Comparison of ENCODE assay signal across 28 cellular contexts in genomic region chr5:177524941-177525655, GRCh38. TPM values are rescaled to one million over a fixed set of nuclear protein-coding genes. Genes with fewer than 3 reads are reported as not detected.
DNase-seq lines count a peak whose midpoint lies in the region; ATAC-seq, FAIRE-seq and TF ChIP-seq lines count a peak whose summit lies in the region.
"Had no signal": no experiment of that assay in that cellular context is flagged by ENCODE, and none has a peak within 500 bp of the region (broad histone marks: within the 10 kb centered on the region; RNA-seq: fewer than 3 reads in every experiment).

No MANE protein-coding gene starts in this region.

- H3K4me3 ChIP-seq in A549 (no peak overlapping the region), LNCaP clone FGC (ENCODE audit: low read depth, low read length) (no peak overlapping the region)
- H3K4me3 ChIP-seq: adrenal gland; BLaER1 treated with 17β-estradiol and CSF1 and Interleukin-3, amounts not matched to agents 10 nM and 100 nM; MG63; SK-N-MC; upper lobe of left lung had no signal

- CTCF ChIA-PET in A549 (lab: Yijun Ruan, JAX), result interaction anchor here (0.9 to 2.2 kb wide), 4 partner anchors 9 to 25 kb away, joined by 3 to 10 read pairs (median 10); no protein-coding TSS in a partner anchor

- H3K4me1 ChIP-seq in A549 (no peaks in the 10 kb centered on the region), foreskin keratinocyte (no peaks in the 10 kb centered on the region)
- H3K4me1 ChIP-seq: adrenal gland, Caco-2 had no signal

- no peaks in the 10 kb centered on the region for H3K9me3 ChIP-seq in A549
- H3K9me3 ChIP-seq: adrenal gland; BLaER1 treated with 17β-estradiol and CSF1 and Interleukin-3, amounts not matched to agents 10 nM and 100 nM; Caco-2; MG63; upper lobe of left lung had no signal

- H3K27me3 Mint-ChIP-seq in neural crest cell (ENCODE audit: low read depth) (no peaks in the 10 kb centered on the region), osteocyte (ENCODE audit: unreplicated experiment) (no peaks in the 10 kb centered on the region)
- no peaks in the 10 kb centered on the region for H3K27me3 Mint-ChIP-seq in activated naive CD8-positive, alpha-beta T cell treated with anti-CD3 and anti-CD28 coated beads for 36 hours
- H3K27me3 Mint-ChIP-seq: activated CD8-positive, alpha-beta T cell treated with anti-CD3 and anti-CD28 coated beads for 36 hours; brain; naive B cell; stimulated activated memory B cell treated with anti-CD40 and anti-IgM and Interleukin-4, amounts not matched to agents 10 μg/mL and 1 μg/mL and 100 μg/mL, for 72 hours had no signal

- no peaks in the 10 kb centered on the region for H3K27me3 ChIP-seq in foreskin keratinocyte
- H3K27me3 ChIP-seq: adrenal gland; BLaER1 treated with 17β-estradiol and CSF1 and Interleukin-3, amounts not matched to agents 10 nM and 100 nM; MG63; upper lobe of left lung had no signal

- POLR2A ChIA-PET in A549 (lab: Yijun Ruan, JAX), result no interaction called here

- ATAC-seq in A549 (no peak), foreskin keratinocyte (peak; percentile 49)
- ATAC-seq: activated CD8-positive, alpha-beta T cell treated with anti-CD3 and anti-CD28 coated beads for 36 hours; stimulated activated memory B cell treated with anti-CD40 and anti-IgM and Interleukin-4, amounts not matched to agents 10 μg/mL and 1 μg/mL and 100 μg/mL, for 72 hours had no signal

- no peaks in the 10 kb centered on the region for H3K4me1 Mint-ChIP-seq in neural crest cell
- H3K4me1 Mint-ChIP-seq in activated naive CD8-positive, alpha-beta T cell treated with anti-CD3 and anti-CD28 coated beads for 36 hours, result peaks cover 13% of the 10 kb centered on the region
- H3K4me1 Mint-ChIP-seq in osteocyte (ENCODE audit: unreplicated experiment), result peaks cover 4% of the 10 kb centered on the region
- H3K4me1 Mint-ChIP-seq: H9 had no signal

- FAIRE-seq in A549 (lab: Jason Lieb, UNC) (no peak), urothelium cell line (lab: Jason Lieb, UNC) (no peak)
- FAIRE-seq: RCC 7860 had no signal

- peaks cover 9% of the 10 kb centered on the region for H3K36me3 Mint-ChIP-seq in neural crest cell (ENCODE audit: low read depth)
- no peaks in the 10 kb centered on the region for H3K36me3 Mint-ChIP-seq in activated naive CD8-positive, alpha-beta T cell treated with anti-CD3 and anti-CD28 coated beads for 36 hours
- H3K36me3 Mint-ChIP-seq in osteocyte (ENCODE audit: unreplicated experiment), result peaks cover 29% of the 10 kb centered on the region

- TF ChIP-seq CTCF in A549 (IDR thresholded peaks at IDR 0.05), result no peak
- no peak for TF ChIP-seq CTCF in LNCaP clone FGC (IDR thresholded peaks at IDR 0.05; ENCODE audit: control insufficient read depth, extremely low read depth, insufficient read depth)
- peak; percentile 26 for TF ChIP-seq CTCF in foreskin keratinocyte (conservative IDR thresholded peaks at IDR 0.05)
- no peak for TF ChIP-seq CTCF in neural crest cell (conservative IDR thresholded peaks at IDR 0.05)
- no peak for TF ChIP-seq CTCF in osteocyte (IDR thresholded peaks at IDR 0.05)

- H3K9me3 Mint-ChIP-seq in neural crest cell, result no peaks in the 10 kb centered on the region
- H3K9me3 Mint-ChIP-seq in activated naive CD8-positive, alpha-beta T cell treated with anti-CD3 and anti-CD28 coated beads for 36 hours, result no peaks in the 10 kb centered on the region
- no peaks in the 10 kb centered on the region for H3K9me3 Mint-ChIP-seq in osteocyte (ENCODE audit: unreplicated experiment)
- H3K9me3 Mint-ChIP-seq: activated CD8-positive, alpha-beta T cell treated with anti-CD3 and anti-CD28 coated beads for 36 hours; brain; H9; naive B cell; stimulated activated memory B cell treated with anti-CD40 and anti-IgM and Interleukin-4, amounts not matched to agents 10 μg/mL and 1 μg/mL and 100 μg/mL, for 72 hours had no signal

- no peak overlapping the region for H3K4me2 ChIP-seq in A549
- H3K4me2 ChIP-seq: BLaER1 treated with 17β-estradiol and CSF1 and Interleukin-3, amounts not matched to agents 10 nM and 100 nM had no signal

- no peak for TF ChIP-seq EP300 in A549 (IDR thresholded peaks at IDR 0.05)

- H3K4me3 Mint-ChIP-seq in neural crest cell (peak overlapping the region; percentile 23), osteocyte (ENCODE audit: unreplicated experiment) (no peak overlapping the region)
- no peak overlapping the region for H3K4me3 Mint-ChIP-seq in activated naive CD8-positive, alpha-beta T cell treated with anti-CD3 and anti-CD28 coated beads for 36 hours
- H3K4me3 Mint-ChIP-seq: activated CD8-positive, alpha-beta T cell treated with anti-CD3 and anti-CD28 coated beads for 36 hours; brain; H9; stimulated activated memory B cell treated with anti-CD40 and anti-IgM and Interleukin-4, amounts not matched to agents 10 μg/mL and 1 μg/mL and 100 μg/mL, for 72 hours had no signal

- no peak for TF ChIP-seq RAD21 in A549 (conservative IDR thresholded peaks at IDR 0.05 in 1 of 2, IDR thresholded peaks at IDR 0.05 in 1 of 2)

- no peak for DNase-seq in A549 (ENCODE audit: low read depth in 1 of 2, low spot score in 1 of 2)
- DNase-seq in LNCaP clone FGC (ENCODE audit: low read depth), result peak; percentile 87
- DNase-seq in foreskin keratinocyte, result no peak
- no peak for DNase-seq in neural crest cell (ENCODE audit: low read depth, low spot score)
- DNase-seq in activated naive CD8-positive, alpha-beta T cell treated with anti-CD3 and anti-CD28 coated beads for 36 hours, result no peak
- no peak for DNase-seq in stimulated activated CD4-positive, alpha-beta T cell treated with anti-CD3 and anti-CD28 coated beads, Interleukin-12 subunit alpha, Interleukin-12 subunit beta, amount 100 ng/mL, for 4 hours
- DNase-seq in urothelium cell line (ENCODE audit: low spot score), result no peak
- DNase-seq in osteocyte (ENCODE audit: extremely low spot score, unreplicated experiment), result no peak
- DNase-seq: activated CD8-positive, alpha-beta T cell treated with anti-CD3 and anti-CD28 coated beads for 36 hours; activated naive CD4-positive, alpha-beta T cell; DMS79; GDM1; H9; MG63; naive B cell; NCI-H2029; NCI-H226; NCI-H748 treated with DMSO at 0.1 percent for 48 hours; retina; stimulated activated CD4-positive, alpha-beta T cell treated with anti-CD3 and anti-CD28 coated beads, Interleukin-4, amount 100 ng/mL, for 4 hours had no signal

- no peak overlapping the region for H3K27ac ChIP-seq in A549
- H3K27ac ChIP-seq in foreskin keratinocyte, result no peak overlapping the region
- H3K27ac ChIP-seq: adrenal gland, SK-N-MC, upper lobe of left lung had no signal

- 85% methylated on average over 10 of the region's 10 CpGs for WGBS in A549 (ENCODE audit: missing lambda C conversion rate)

- TF ChIP-seq POLR2A in A549 (IDR thresholded peaks at IDR 0.05; ENCODE audit: low read length), result no peak

- H3K27ac Mint-ChIP-seq in neural crest cell (ENCODE audit: unreplicated experiment), result no peak overlapping the region
- H3K27ac Mint-ChIP-seq in activated naive CD8-positive, alpha-beta T cell treated with anti-CD3 and anti-CD28 coated beads for 36 hours, result no peak overlapping the region
- H3K27ac Mint-ChIP-seq in osteocyte (ENCODE audit: unreplicated experiment), result no peak overlapping the region
- H3K27ac Mint-ChIP-seq: activated CD8-positive, alpha-beta T cell treated with anti-CD3 and anti-CD28 coated beads for 36 hours; H9; naive B cell; stimulated activated memory B cell treated with anti-CD40 and anti-IgM and Interleukin-4, amounts not matched to agents 10 μg/mL and 1 μg/mL and 100 μg/mL, for 72 hours had no signal

RNA-seq across cellular contexts. Expression of gene DDX41, which starts 8.3 kb away (rescaled TPM):
- 87.7 and 90.7 TPM in 2 replicates for polyA plus RNA-seq in A549 (2011; rRNA removed)
- 180 and 211 TPM in 2 replicates for polyA plus RNA-seq in A549 (2012; cell fraction: cytosol; rRNA removed)
- 290 and 366 TPM in 2 replicates for polyA plus RNA-seq in A549 (2012; cell fraction: nucleus; rRNA removed)
- polyA plus RNA-seq in A549 (2017; fragmentation: RNase III; extraction: RNeasy Plus Mini Kit Qiagen cat#74134 plus additional on column Dnase treatment), result 121 to 177 TPM (median 172 TPM) in 3 replicates
- 65.9 and 74.8 TPM in 2 replicates for polyA minus RNA-seq in A549 (2011; rRNA and poly(A)+ RNA removed)
- total RNA-seq in foreskin keratinocyte, result 87.1 and 91.0 TPM in 2 replicates
- 82.6 and 85.8 TPM in 2 replicates for polyA plus RNA-seq in foreskin keratinocyte
- 125 and 130 TPM in 2 replicates for total RNA-seq in neural crest cell
- 100 to 1,000 TPM; 211 to 220 TPM for total RNA-seq in activated naive CD8-positive, alpha-beta T cell treated with anti-CD3 and anti-CD28 coated beads for 36 hours
- 68.7 and 83.1 TPM in 2 replicates for total RNA-seq in osteocyte

RNA-seq across cellular contexts. Expression of gene DOK3, which starts 15.5 kb away (rescaled TPM):
- polyA plus RNA-seq in A549 (2011; rRNA removed) (1.3 and 1.8 TPM in 2 replicates), A549 (2017; fragmentation: RNase III; extraction: RNeasy Plus Mini Kit Qiagen cat#74134 plus additional on column Dnase treatment) (7.1 to 9.1 TPM (median 7.4 TPM) in 3 replicates), foreskin keratinocyte (1.4 and 2.0 TPM in 2 replicates)
- 2.9 and 4.2 TPM in 2 replicates for polyA plus RNA-seq in A549 (2012; cell fraction: cytosol; rRNA removed)
- 26.3 and 29.7 TPM in 2 replicates for polyA plus RNA-seq in A549 (2012; cell fraction: nucleus; rRNA removed)
- 0.54 and 2.0 TPM in 2 replicates for polyA minus RNA-seq in A549 (2011; rRNA and poly(A)+ RNA removed)
- total RNA-seq in foreskin keratinocyte (2.1 and 2.2 TPM in 2 replicates), neural crest cell (10.5 and 11.4 TPM in 2 replicates), osteocyte (5.5 and 7.2 TPM in 2 replicates)
- 1 to 10 TPM; 8.2 to 8.6 TPM for total RNA-seq in activated naive CD8-positive, alpha-beta T cell treated with anti-CD3 and anti-CD28 coated beads for 36 hours

RNA-seq across cellular contexts. Expression of gene PDLIM7, which starts 27.7 kb away (rescaled TPM):
- polyA plus RNA-seq in A549 (2011; rRNA removed) (26.1 and 30.7 TPM in 2 replicates), A549 (2017; fragmentation: RNase III; extraction: RNeasy Plus Mini Kit Qiagen cat#74134 plus additional on column Dnase treatment) (120 to 141 TPM (median 124 TPM) in 3 replicates), foreskin keratinocyte (106 and 107 TPM in 2 replicates)
- 91.5 and 139 TPM in 2 replicates for polyA plus RNA-seq in A549 (2012; cell fraction: cytosol; rRNA removed)
- 252 and 329 TPM in 2 replicates for polyA plus RNA-seq in A549 (2012; cell fraction: nucleus; rRNA removed)
- polyA minus RNA-seq in A549 (2011; rRNA and poly(A)+ RNA removed), result 22.0 and 27.9 TPM in 2 replicates
- total RNA-seq in foreskin keratinocyte (71.7 and 77.8 TPM in 2 replicates), neural crest cell (129 and 147 TPM in 2 replicates), osteocyte (312 and 358 TPM in 2 replicates)
- total RNA-seq in activated naive CD8-positive, alpha-beta T cell treated with anti-CD3 and anti-CD28 coated beads for 36 hours, result 10 to 100 TPM; 38.5 to 41.9 TPM

RNA-seq across cellular contexts. Expression of gene FAM193B, which starts 29.3 kb away (rescaled TPM):
- polyA plus RNA-seq in A549 (2011; rRNA removed) (19.4 and 23.0 TPM in 2 replicates), A549 (2017; fragmentation: RNase III; extraction: RNeasy Plus Mini Kit Qiagen cat#74134 plus additional on column Dnase treatment) (24.9 to 31.9 TPM (median 28.9 TPM) in 3 replicates), foreskin keratinocyte (29.7 and 31.9 TPM in 2 replicates)
- 29.5 and 29.6 TPM in 2 replicates for polyA plus RNA-seq in A549 (2012; cell fraction: cytosol; rRNA removed)
- polyA plus RNA-seq in A549 (2012; cell fraction: nucleus; rRNA removed), result 184 and 207 TPM in 2 replicates
- 10.5 and 18.4 TPM in 2 replicates for polyA minus RNA-seq in A549 (2011; rRNA and poly(A)+ RNA removed)
- total RNA-seq in foreskin keratinocyte (38.3 and 42.1 TPM in 2 replicates), neural crest cell (96.3 and 98.4 TPM in 2 replicates), osteocyte (82.0 and 97.2 TPM in 2 replicates)
- total RNA-seq in activated naive CD8-positive, alpha-beta T cell treated with anti-CD3 and anti-CD28 coated beads for 36 hours, result 10 to 100 TPM; 47.2 to 52.9 TPM

RNA-seq across cellular contexts. Expression of gene DBN1, which starts 51.7 kb away (rescaled TPM):
- polyA plus RNA-seq in A549 (2011; rRNA removed) (32.6 and 47.7 TPM in 2 replicates), A549 (2017; fragmentation: RNase III; extraction: RNeasy Plus Mini Kit Qiagen cat#74134 plus additional on column Dnase treatment) (92.4 to 118 TPM (median 107 TPM) in 3 replicates), foreskin keratinocyte (69.8 and 78.7 TPM in 2 replicates)
- 33.1 and 34.4 TPM in 2 replicates for polyA plus RNA-seq in A549 (2012; cell fraction: cytosol; rRNA removed)
- polyA plus RNA-seq in A549 (2012; cell fraction: nucleus; rRNA removed), result 374 and 488 TPM in 2 replicates
- 50.2 and 52.4 TPM in 2 replicates for polyA minus RNA-seq in A549 (2011; rRNA and poly(A)+ RNA removed)
- total RNA-seq in foreskin keratinocyte (80.8 and 88.5 TPM in 2 replicates), neural crest cell (387 and 410 TPM in 2 replicates), osteocyte (248 and 249 TPM in 2 replicates)
- total RNA-seq in activated naive CD8-positive, alpha-beta T cell treated with anti-CD3 and anti-CD28 coated beads for 36 hours, result 100 to 1,000 TPM; 100 to 106 TPM
